ENCODE assay signal across 8 cellular contexts in genomic region chr5:57383093-57383861, GRCh38.
DNase-seq lines count a peak whose midpoint lies in the region; ATAC-seq and TF ChIP-seq lines count a peak whose summit lies in the region.

No MANE protein-coding gene starts in this region.

- H3K4me3 ChIP-seq in mucosa of descending colon, result no peak overlapping the region

- intact Hi-C loops in mucosa of descending colon (cut with DNase I, micrococcal nuclease), result no loop called here

- DNase-seq in COLO829 (ENCODE audit: low spot score) (peak; percentile 95), NCI-H226 (peak; percentile 93), astrocyte of the hippocampus (ENCODE audit: low read depth, low spot score) (peak; percentile 74), mucosa of descending colon (peak in 1 of 3 donors; percentile 12), DMS153 treated with DMSO at 0.1 percent for 48 hours (lab: John Stamatoyannopoulos, UW; ENCODE audit: unreplicated experiment) (no peak), NCI-H345 (lab: John Stamatoyannopoulos, UW) (no peak), NCI-H128 (lab: John Stamatoyannopoulos, UW; ENCODE audit: unreplicated experiment) (no peak)

- no peaks in the 10 kb centered on the region for H3K9me3 ChIP-seq in mucosa of descending colon

- no peak for TF ChIP-seq CTCF in mucosa of descending colon (IDR thresholded peaks at IDR 0.05)

- H3K36me3 ChIP-seq in mucosa of descending colon (ENCODE audit: low read depth), result no peaks in the 10 kb centered on the region

- peak; percentile 59 for ATAC-seq in mucosa of descending colon
- no peak for ATAC-seq in HG03097 (IDR thresholded peaks at IDR 0.05; ENCODE audit: low FRiP score, unreplicated experiment)

- H3K4me1 ChIP-seq in mucosa of descending colon (ENCODE audit: low read depth), result no peaks in the 10 kb centered on the region

Comparison
In these comparisons a context has a peak if more than half of its experiments do, and no peak if none do; other contexts are left out.
1. DNase-seq: peak in COLO829 (single experiment), NCI-H226 (single experiment) and astrocyte of the hippocampus (single experiment); none in DMS153 treated with DMSO at 0.1 percent for 48 hours (single experiment), NCI-H345 (single experiment) and NCI-H128 (single experiment).